In genomic region chr7:134283972-134284371, GRCh38 we compare ENCODE assay signal across 23 cellular contexts.
"Had no signal": no experiment of that assay in that cellular context is flagged by ENCODE, and none has a peak within 500 bp of the region (broad histone marks: within the 10 kb centered on the region; RNA-seq: fewer than 3 reads in every experiment).

No MANE protein-coding gene starts in this region.

- H3K27ac ChIP-seq: hepatocyte, left ventricle myocardium inferior, ovary, skin epidermis, suprapubic skin, thoracic aorta, tibial artery, upper lobe of right lung had no signal

- H3K9me3 ChIP-seq: left ventricle myocardium inferior, ovary, suprapubic skin, thoracic aorta, tibial artery, upper lobe of right lung had no signal

- ATAC-seq: natural killer cell; right cardiac atrium; sciatic nerve; stimulated activated naive B cell treated with anti-CD40 and anti-IgM and Interleukin-4, amounts not matched to agents 10 μg/mL and 1 μg/mL and 100 μg/mL, for 72 hours; upper lobe of right lung had no signal

- DNase-seq: islet precursor cell; left ventricle myocardium inferior; mesendoderm; naive B cell; natural killer cell; nephron progenitor cell; ovary; right cardiac atrium; stimulated activated CD4-positive, alpha-beta T cell treated with anti-CD3 and anti-CD28 coated beads, Interleukin-12 subunit alpha, Interleukin-12 subunit beta, amount 100 ng/mL, for 4 hours; stimulated activated CD4-positive, alpha-beta T cell treated with anti-CD3 and anti-CD28 coated beads, Interleukin-15, amount 100 ng/mL, for 24 hours; stimulated activated CD4-positive, alpha-beta T cell treated with anti-CD3 and anti-CD28 coated beads, Interleukin-2, amount 100 ng/mL, for 24 hours; stimulated activated CD4-positive, alpha-beta T cell treated with anti-CD3 and anti-CD28 coated beads, Interleukin-4, amount 100 ng/mL, for 1 hour; stimulated activated naive B cell treated with anti-CD40 and anti-IgM and Interleukin-4, amounts not matched to agents 10 μg/mL and 1 μg/mL and 100 μg/mL, for 72 hours; tibial artery; trophoblast cell; upper lobe of right lung had no signal

- H3K36me3 ChIP-seq: left ventricle myocardium inferior, ovary, suprapubic skin, thoracic aorta, tibial artery, upper lobe of right lung had no signal

- FAIRE-seq: urothelium cell line had no signal

- H3K4me3 ChIP-seq: hepatocyte, left ventricle myocardium inferior, lung, ovary, skin epidermis, suprapubic skin, thoracic aorta, tibial artery, upper lobe of right lung had no signal

- H2AFZ ChIP-seq: hepatocyte had no signal

- H3K4me2 ChIP-seq: hepatocyte had no signal

- H3K4me1 ChIP-seq: left ventricle myocardium inferior, suprapubic skin, upper lobe of right lung had no signal

- H3K27me3 ChIP-seq: ovary had no signal

- H3K79me2 ChIP-seq: hepatocyte had no signal
